Comparison of ENCODE assay signal across 8 cellular contexts in the genomic region with DNA sequence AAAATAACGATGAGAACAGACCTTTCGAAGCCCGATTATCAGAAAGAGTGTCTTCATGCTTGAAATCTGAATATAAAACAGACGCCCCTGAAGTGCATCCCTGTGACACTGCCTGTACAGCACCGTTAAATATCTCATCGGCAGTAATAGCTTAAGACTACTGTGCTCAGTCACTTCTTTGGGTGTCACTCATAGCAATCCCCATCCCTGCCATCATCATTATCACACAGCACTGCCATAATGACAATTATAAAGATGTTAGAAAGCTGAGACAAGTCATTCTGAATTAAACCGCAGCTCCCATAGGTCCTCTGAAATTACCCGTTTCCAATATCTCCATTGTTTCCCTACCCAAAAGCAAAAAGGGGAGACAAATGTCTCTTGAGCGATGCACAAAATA.
"Had no signal": no experiment of that assay in that cellular context is flagged by ENCODE, and none has a peak within 500 bp of the region (broad histone marks: within the 10 kb centered on the region; RNA-seq: fewer than 3 reads in every experiment).

No MANE protein-coding gene starts in this region.

- H3K27ac Mint-ChIP-seq: GM23338, HFFc6, IgD-negative memory B cell had no signal

- H3K4me1 ChIP-seq: HAP-1 had no signal

- H3K36me3 ChIP-seq: HAP-1 had no signal

- H3K27ac ChIP-seq: HL-60 had no signal

- ATAC-seq: GM23338, HCT116, HepG2 had no signal

- DNase-seq: H7, HFFc6 had no signal

- H3K4me3 ChIP-seq: GM23338, HAP-1 had no signal

- H3K4me2 ChIP-seq: GM23338 had no signal

- H2AFZ ChIP-seq: GM23338 had no signal

- H3K9me3 ChIP-seq: HAP-1 had no signal

- H3K4me3 Mint-ChIP-seq: GM23338, HFFc6, IgD-negative memory B cell had no signal
